ENCODE assay signal across 18 cellular contexts in genomic region chr10:11014671-11015141, GRCh38. TPM values are rescaled to one million over a fixed set of nuclear protein-coding genes. Genes with fewer than 3 reads are reported as not detected.
DNase-seq lines count a peak whose midpoint lies in the region; ATAC-seq and TF ChIP-seq lines count a peak whose summit lies in the region.
"Had no signal": no experiment of that assay in that cellular context is flagged by ENCODE, and none has a peak within 500 bp of the region (broad histone marks: within the 10 kb centered on the region; RNA-seq: fewer than 3 reads in every experiment).

No MANE protein-coding gene starts in this region.

- peak overlapping the region; percentile 66 to 92 for H3K27ac ChIP-seq in right atrium auricular region
- H3K27ac ChIP-seq: A549, cardiac muscle cell, ovary had no signal

- H3K4me3 Mint-ChIP-seq in activated naive CD4-positive, alpha-beta T cell treated with anti-CD3 and anti-CD28 coated beads, Interleukin-2, amount 10 ng/mL, durations not matched to agents 7 days and 5 days: no peak overlapping the region
- H3K4me3 Mint-ChIP-seq: CD4-positive, CD25-positive, alpha-beta regulatory T cell; memory B cell; T-helper 1 cell treated with Interleukin-12 subunit alpha and Interleukin-12 subunit beta and Interleukin-4 antibody, amounts not matched to agents 30 μg/mL and 1 μg/mL, for 36 hours had no signal

- H3K27ac Mint-ChIP-seq in activated naive CD4-positive, alpha-beta T cell treated with anti-CD3 and anti-CD28 coated beads, Interleukin-2, amount 10 ng/mL, durations not matched to agents 7 days and 5 days: no peak overlapping the region
- H3K27ac Mint-ChIP-seq: CD4-positive, CD25-positive, alpha-beta regulatory T cell; memory B cell; T-helper 1 cell treated with Interleukin-12 subunit alpha and Interleukin-12 subunit beta and Interleukin-4 antibody, amounts not matched to agents 30 μg/mL and 1 μg/mL, for 36 hours had no signal

- H3K27me3 Mint-ChIP-seq in activated naive CD4-positive, alpha-beta T cell treated with anti-CD3 and anti-CD28 coated beads, Interleukin-2, amount 10 ng/mL, durations not matched to agents 7 days and 5 days: peaks cover 79% of the 10 kb centered on the region

- no peak for ATAC-seq in Right ventricle myocardium superior (ENCODE audit: poor library complexity)
- no peak for ATAC-seq in Right ventricle myocardium inferior
- no peak for ATAC-seq in HG03095 (IDR thresholded peaks at IDR 0.05; ENCODE audit: unreplicated experiment)
- ATAC-seq: A549; activated CD4-positive, CD25-positive, alpha-beta regulatory T cell treated with anti-CD3 and anti-CD28 coated beads, Interleukin-2, amount 50 U/mL, for 24 hours had no signal

- H3K9me3 ChIP-seq in right atrium auricular region: no peaks in the 10 kb centered on the region
- H3K9me3 ChIP-seq: A549, ovary had no signal

- no peaks in the 10 kb centered on the region for H3K27me3 ChIP-seq in right atrium auricular region
- H3K27me3 ChIP-seq: cardiac muscle cell, ovary had no signal

- H3K36me3 Mint-ChIP-seq in activated naive CD4-positive, alpha-beta T cell treated with anti-CD3 and anti-CD28 coated beads, Interleukin-2, amount 10 ng/mL, durations not matched to agents 7 days and 5 days: peaks cover 4% of the 10 kb centered on the region
- H3K36me3 Mint-ChIP-seq: CD4-positive, CD25-positive, alpha-beta regulatory T cell; memory B cell had no signal

- H3K4me1 Mint-ChIP-seq in activated naive CD4-positive, alpha-beta T cell treated with anti-CD3 and anti-CD28 coated beads, Interleukin-2, amount 10 ng/mL, durations not matched to agents 7 days and 5 days: peaks cover 16% of the 10 kb centered on the region

- DNase-seq in Right ventricle myocardium superior: peak; percentile 47
- DNase-seq in Right ventricle myocardium inferior (ENCODE audit: missing footprints): no peak
- no peak for DNase-seq in right atrium auricular region (ENCODE audit: low spot score)
- DNase-seq in pons (ENCODE audit: low spot score): peak; percentile 54
- DNase-seq in HK-2 (ENCODE audit: unreplicated experiment): no peak
- DNase-seq in activated naive CD4-positive, alpha-beta T cell treated with anti-CD3 and anti-CD28 coated beads, Interleukin-2, amount 10 ng/mL, durations not matched to agents 7 days and 5 days: no peak
- no peak for DNase-seq in NCI-H774 (lab: John Stamatoyannopoulos, UW)
- DNase-seq: activated naive CD4-positive, alpha-beta T cell treated with anti-CD3 and anti-CD28 coated beads, Interleukin-2, amount 50 U/mL, for 16 hours; CD4-positive, CD25-positive, alpha-beta regulatory T cell; NCI-H1694; NCI-H748 treated with DMSO at 0.1 percent for 48 hours; ovary had no signal

- no peak for TF ChIP-seq CTCF in right atrium auricular region (IDR thresholded peaks at IDR 0.05)

- no peaks in the 10 kb centered on the region for H3K9me3 Mint-ChIP-seq in activated naive CD4-positive, alpha-beta T cell treated with anti-CD3 and anti-CD28 coated beads, Interleukin-2, amount 10 ng/mL, durations not matched to agents 7 days and 5 days
- H3K9me3 Mint-ChIP-seq: memory B cell; T-helper 1 cell treated with Interleukin-12 subunit alpha and Interleukin-12 subunit beta and Interleukin-4 antibody, amounts not matched to agents 30 μg/mL and 1 μg/mL, for 36 hours had no signal

- no peak overlapping the region for H3K4me3 ChIP-seq in right atrium auricular region
- H3K4me3 ChIP-seq: A549, cardiac muscle cell, ovary had no signal

- no peaks in the 10 kb centered on the region for H3K36me3 ChIP-seq in right atrium auricular region
- H3K36me3 ChIP-seq: cardiac muscle cell, ovary had no signal

- CTCF ChIA-PET in activated naive CD4-positive, alpha-beta T cell treated with anti-CD3 and anti-CD28 coated beads, Interleukin-2, amount 10 ng/mL, durations not matched to agents 7 days and 5 days (lab: Charles Lee): interaction anchor here (1.2 kb wide), 1 partner anchor 15 kb away, joined by 3 read pairs; no protein-coding TSS in a partner anchor

- intact Hi-C loops in Right ventricle myocardium superior (cut with DNase I): no loop called here
- intact Hi-C loops in Right ventricle myocardium inferior (cut with DNase I): loop anchor here (5.0 to 10.0 kb wide), 3 partner anchors 153 to 217 kb away; no protein-coding TSS in a partner anchor

- peaks cover 0 to 53% of the 10 kb centered on the region in 2 donors for H3K4me1 ChIP-seq in right atrium auricular region

RNA-seq across cellular contexts. Expression of gene CELF2, which starts 3.0 kb away (rescaled TPM):
- total RNA-seq in Right ventricle myocardium superior (67.7 TPM), Right ventricle myocardium inferior (71.2 TPM), right atrium auricular region (10 to 100 TPM; 63.2 to 69.4 TPM)

Comparison
In these comparisons a context has a peak if more than half of its experiments do, and no peak if none do; other contexts are left out.
1. DNase-seq: peak in Right ventricle myocardium superior (single experiment) and pons (single experiment); none in Right ventricle myocardium inferior (single experiment), right atrium auricular region (single experiment), HK-2 (single experiment), activated naive CD4-positive, alpha-beta T cell treated with anti-CD3 and anti-CD28 coated beads, Interleukin-2, amount 10 ng/mL, durations not matched to agents 7 days and 5 days (single experiment) and NCI-H774 (single experiment).